23 cellular contexts compared by ENCODE assay signal in genomic region chr11:13102575-13102840, GRCh38.
"Had no signal": no experiment of that assay in that cellular context is flagged by ENCODE, and none has a peak within 500 bp of the region (broad histone marks: within the 10 kb centered on the region; RNA-seq: fewer than 3 reads in every experiment).

No MANE protein-coding gene starts in this region.

- H3K36me3 Mint-ChIP-seq: activated naive CD4-positive, alpha-beta T cell treated with anti-CD3 and anti-CD28 coated beads, Interleukin-2, amount 50 U/mL, for 72 hours; mesothelial cell of epicardium; naive thymus-derived CD8-positive, alpha-beta T cell had no signal

- H3K27me3 ChIP-seq: esophagus muscularis mucosa, gastroesophageal sphincter, pancreas, thyroid gland had no signal

- H3K27ac ChIP-seq: brain microvascular endothelial cell, esophagus muscularis mucosa, gastroesophageal sphincter, heart left ventricle, lower lobe of right lung, neutrophil, pancreas, thyroid gland had no signal

- H3K9me3 Mint-ChIP-seq: activated CD4-positive, alpha-beta T cell treated with anti-CD3 and anti-CD28 coated beads, Interleukin-2, amount 10 ng/mL, durations not matched to agents 7 days and 5 days; activated naive CD4-positive, alpha-beta T cell treated with anti-CD3 and anti-CD28 coated beads, Interleukin-2, amount 50 U/mL, for 72 hours; activated T-helper 17 cell treated with anti-CD3 and anti-CD28 coated beads, Interleukin-2, amount 50 U/mL, for 72 hours; dendritic cell treated with granulocyte-macrophage colony-stimulating factor and Interleukin-4, amounts not matched to agents 40 ng/mL and 50 ng/mL, for 4 days; mesothelial cell of epicardium; stimulated activated naive CD8-positive, alpha-beta T cell treated with anti-CD3 and anti-CD28 coated beads, Interleukin-15, Interleukin-2, amounts not matched to agents 100 ng/mL and 50 ng/mL, for 24 hours had no signal

- H3K4me3 Mint-ChIP-seq: activated CD4-positive, alpha-beta T cell treated with anti-CD3 and anti-CD28 coated beads, Interleukin-2, amount 10 ng/mL, durations not matched to agents 7 days and 5 days; activated CD8-positive, alpha-beta T cell treated with anti-CD3 and anti-CD28 coated beads, Interleukin-2, amount 10 ng/mL, durations not matched to agents 7 days and 5 days; activated T-helper 17 cell treated with anti-CD3 and anti-CD28 coated beads, Interleukin-2, amount 50 U/mL, for 72 hours; dendritic cell treated with granulocyte-macrophage colony-stimulating factor and Interleukin-4, amounts not matched to agents 40 ng/mL and 50 ng/mL, for 4 days; mesothelial cell of epicardium; stimulated activated naive CD8-positive, alpha-beta T cell treated with anti-CD3 and anti-CD28 coated beads, Interleukin-15, Interleukin-2, amounts not matched to agents 100 ng/mL and 50 ng/mL, for 24 hours had no signal

- H3K4me3 ChIP-seq: esophagus muscularis mucosa, gastroesophageal sphincter, heart left ventricle, lower lobe of right lung, pancreas, thyroid gland had no signal

- H3K27ac Mint-ChIP-seq: activated CD4-positive, alpha-beta T cell treated with anti-CD3 and anti-CD28 coated beads, Interleukin-2, amount 10 ng/mL, durations not matched to agents 7 days and 5 days; activated CD8-positive, alpha-beta T cell treated with anti-CD3 and anti-CD28 coated beads, Interleukin-2, amount 10 ng/mL, durations not matched to agents 7 days and 5 days; activated naive CD4-positive, alpha-beta T cell treated with anti-CD3 and anti-CD28 coated beads, Interleukin-2, amount 50 U/mL, for 72 hours; activated T-helper 17 cell treated with anti-CD3 and anti-CD28 coated beads, Interleukin-2, amount 50 U/mL, for 72 hours; dendritic cell treated with granulocyte-macrophage colony-stimulating factor and Interleukin-4, amounts not matched to agents 40 ng/mL and 50 ng/mL, for 4 days; mesothelial cell of epicardium; naive thymus-derived CD8-positive, alpha-beta T cell; stimulated activated naive CD8-positive, alpha-beta T cell treated with anti-CD3 and anti-CD28 coated beads, Interleukin-15, Interleukin-2, amounts not matched to agents 100 ng/mL and 50 ng/mL, for 24 hours had no signal

- H3K4me1 Mint-ChIP-seq: activated CD4-positive, alpha-beta T cell treated with anti-CD3 and anti-CD28 coated beads, Interleukin-2, amount 10 ng/mL, durations not matched to agents 7 days and 5 days had no signal

- ATAC-seq: activated CD4-positive, CD25-positive, alpha-beta regulatory T cell treated with anti-CD3 and anti-CD28 coated beads, Interleukin-2, amount 50 U/mL, for 24 hours; activated CD8-positive, alpha-beta T cell treated with anti-CD3 and anti-CD28 coated beads, Interleukin-2, amount 10 ng/mL, durations not matched to agents 7 days and 5 days; activated naive CD4-positive, alpha-beta T cell treated with anti-CD3 and anti-CD28 coated beads, Interleukin-2, amount 50 U/mL, for 72 hours; activated T-helper 17 cell treated with anti-CD3 and anti-CD28 coated beads, Interleukin-2, amount 50 U/mL, for 72 hours; gastroesophageal sphincter; heart left ventricle; lower lobe of right lung; naive thymus-derived CD8-positive, alpha-beta T cell; pancreas; right cardiac atrium had no signal

- H3K36me3 ChIP-seq: brain microvascular endothelial cell, esophagus muscularis mucosa, gastroesophageal sphincter, heart left ventricle, lower lobe of right lung, neutrophil, pancreas, thyroid gland had no signal

- H3K4me1 ChIP-seq: esophagus muscularis mucosa, gastroesophageal sphincter, thyroid gland had no signal

- DNase-seq: activated CD4-positive, alpha-beta T cell treated with anti-CD3 and anti-CD28 coated beads, Interleukin-2, amount 10 ng/mL, durations not matched to agents 7 days and 5 days; activated CD8-positive, alpha-beta T cell treated with anti-CD3 and anti-CD28 coated beads, Interleukin-2, amount 10 ng/mL, durations not matched to agents 7 days and 5 days; activated T-cell treated with anti-CD3 and anti-CD28 coated beads, Interleukin-2, amount 50 U/mL, for 1 hour; aorta; brain microvascular endothelial cell; effector CD8-positive, alpha-beta T cell; heart left ventricle; kidney; lower lobe of right lung; naive thymus-derived CD8-positive, alpha-beta T cell; pancreas; right cardiac atrium; stimulated activated CD4-positive, alpha-beta T cell treated with anti-CD3 and anti-CD28 coated beads, Interleukin-12 subunit alpha, Interleukin-12 subunit beta, amount 100 ng/mL, for 4 hours; thyroid gland had no signal

- H3K9me3 ChIP-seq: esophagus muscularis mucosa, gastroesophageal sphincter, heart left ventricle, lower lobe of right lung, neutrophil, pancreas, thyroid gland had no signal
